8 cellular contexts compared by ENCODE assay signal in the genomic region with DNA sequence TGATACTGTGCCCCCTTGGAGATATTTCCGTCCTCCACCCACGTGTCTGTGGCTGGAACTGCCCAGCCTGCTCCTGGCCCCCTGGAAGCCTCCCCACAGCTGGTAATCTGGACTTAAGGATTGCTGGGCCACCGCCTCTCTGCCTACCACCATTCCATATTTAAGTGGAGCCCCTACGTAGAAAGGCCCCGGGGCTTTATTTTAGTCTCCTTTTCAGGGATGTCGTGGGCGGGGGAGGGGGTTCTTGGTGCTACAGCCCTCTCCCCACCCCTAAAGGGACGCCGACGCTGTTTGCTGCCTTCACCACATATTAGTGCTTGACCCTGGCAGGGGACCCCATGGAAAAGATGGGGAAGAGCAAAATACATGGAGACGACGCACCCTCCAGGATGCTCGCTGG. TPM values are rescaled to one million over a fixed set of nuclear protein-coding genes. Genes with fewer than 3 reads are reported as not detected.
DNase-seq lines count a peak whose midpoint lies in the region; ATAC-seq and TF ChIP-seq lines count a peak whose summit lies in the region.

No MANE protein-coding gene starts in this region.

- H3K27ac Mint-ChIP-seq in MCF 10A (ENCODE audit: low read depth, unreplicated experiment): peak overlapping the region; percentile 91

- H3K4me3 Mint-ChIP-seq in MCF 10A (ENCODE audit: unreplicated experiment): peak overlapping the region; percentile 89

- H3K9me3 Mint-ChIP-seq in MCF 10A (ENCODE audit: unreplicated experiment): no peaks in the 10 kb centered on the region

- no peak for DNase-seq in SK-N-SH
- no peak for DNase-seq in MCF 10A (ENCODE audit: unreplicated experiment)
- peak; percentile 56 for DNase-seq in mesenchymal stem cell
- no peak for DNase-seq in thyroid gland

- 66% methylated on average over 13 of the region's 13 CpGs for WGBS in SK-N-SH (ENCODE audit: low lambda C conversion rate)
- 36% methylated on average over 8 of the region's 13 CpGs for WGBS in mesenchymal stem cell
- 51 to 58% methylated on average over 13 of the region's 13 CpGs for WGBS in thyroid gland, 2 donors

- H3K9ac ChIP-seq in SK-N-SH: peak overlapping the region; percentile 62; the same call in 1 of the 2 replicates
- peak overlapping the region; percentile 93 for H3K9ac ChIP-seq in mesenchymal stem cell (ENCODE audit: low read length)

- H3F3A ChIP-seq in SK-N-SH (replicated peaks; ENCODE audit: insufficient read depth): peaks cover 37% of the 10 kb centered on the region

- H3K36me3 Mint-ChIP-seq in MCF 10A (ENCODE audit: insufficient read depth, unreplicated experiment): peaks cover 83% of the 10 kb centered on the region

- H3K79me2 ChIP-seq in SK-N-SH (ENCODE audit: insufficient read depth): peaks cover 19% of the 10 kb centered on the region

- H3K4ac ChIP-seq in mesenchymal stem cell (ENCODE audit: low read depth in 1 of 2, low read length in 2 of 2): peak overlapping the region; percentile 96

- H3K27me3 Mint-ChIP-seq in MCF 10A (ENCODE audit: insufficient read depth, unreplicated experiment): no peaks in the 10 kb centered on the region

- no TSS peak for BruUV-seq in MCF 10A (replicated peaks; lab: Mats Ljungman, UMichigan)

- no peak for TF ChIP-seq POLR2A in thyroid gland (IDR thresholded peaks at IDR 0.05)

- TF ChIP-seq EP300 in SK-N-SH (IDR thresholded peaks at IDR 0.05; ENCODE audit: borderline replicate concordance in 1 of 2, low read depth in 1 of 2, low read length in 1 of 2): no peak

- H3K18ac ChIP-seq in mesenchymal stem cell (ENCODE audit: low read depth in 1 of 2, low read length in 2 of 2): peak overlapping the region; percentile 88 to 96

- H3K4me1 ChIP-seq in SK-N-SH (ENCODE audit: control insufficient read depth in 1 of 2, insufficient read depth in 2 of 2, low read depth in 1 of 2, low read length in 1 of 2) (peaks cover 12 to 14% of the 10 kb centered on the region in 2 experiments; a peak in 1 of 4 replicates), mesenchymal stem cell (ENCODE audit: control insufficient read depth, insufficient read depth, low read depth, low read length) (peaks cover 28% of the 10 kb centered on the region), thyroid gland (peaks cover 21 to 34% of the 10 kb centered on the region in 2 donors)

- H4K91ac ChIP-seq in mesenchymal stem cell (ENCODE audit: low read length): peak overlapping the region; percentile 97

- H3K9me2 ChIP-seq in SK-N-SH: no peaks in the 10 kb centered on the region

- H3K4me1 Mint-ChIP-seq in MCF 10A (ENCODE audit: insufficient read depth, unreplicated experiment): no peaks in the 10 kb centered on the region

- H2BK15ac ChIP-seq in mesenchymal stem cell (ENCODE audit: low read depth, poor library complexity, severe bottlenecking): peak overlapping the region; percentile 94

- peak overlapping the region; percentile 75 to 79 for H2BK12ac ChIP-seq in mesenchymal stem cell (ENCODE audit: low read length in 2 of 2)

- CTCF ChIA-PET in SK-N-SH (lab: Yijun Ruan, JAX) (interaction anchor here (0.6 to 17.6 kb wide), 20 partner anchors 8 to 471 kb away, joined by 3 to 475 read pairs (median 4); partner anchors contain the start of genes EHD2 and NAPA), MCF 10A (lab: Yijun Ruan, JAX) (interaction anchor here (0.9 to 7.1 kb wide), 4 partner anchors 19 to 36 kb away, joined by 4 to 78 read pairs (median 6); partner anchors contain the start of gene EHD2)

- POLR2A ChIA-PET in SK-N-SH (lab: Yijun Ruan, JAX) (interaction anchor here (0.8 to 1.2 kb wide), 2 partner anchors 20 to 30 kb away, joined by 5 to 7 read pairs; partner anchors contain the start of gene EHD2), MCF 10A (lab: Yijun Ruan, JAX) (interaction anchor here (0.7 to 9.5 kb wide), 7 partner anchors 8 to 409 kb away, joined by 3 to 259 read pairs (median 5); partner anchors contain the start of genes EHD2 and NAPA)

- H2AK5ac ChIP-seq in mesenchymal stem cell (ENCODE audit: low read length, severe bottlenecking): peak overlapping the region; percentile 99

- TF ChIP-seq RAD21 in SK-N-SH (IDR thresholded peaks at IDR 0.05; ENCODE audit: low read length): no peak

- H2BK120ac ChIP-seq in mesenchymal stem cell (ENCODE audit: low read depth, low read length): peak overlapping the region; percentile 93

- no peak overlapping the region for H3K23ac ChIP-seq in mesenchymal stem cell (ENCODE audit: low read length in 2 of 2)

- TF ChIP-seq CTCF in SK-N-SH (IDR thresholded peaks at IDR 0.05) (no peak), MCF 10A (IDR thresholded peaks at IDR 0.05; ENCODE audit: unreplicated experiment) (no peak), thyroid gland (IDR thresholded peaks at IDR 0.05) (no peak)

- H3K79me1 ChIP-seq in mesenchymal stem cell (replicated peaks; ENCODE audit: low read length, poor library complexity, severe bottlenecking): peaks cover 18% of the 10 kb centered on the region

- H3K4me3 ChIP-seq in SK-N-SH (ENCODE audit: low read depth in 2 of 2, low read length in 1 of 2) (no peak overlapping the region; a peak in 1 of 4 replicates), mesenchymal stem cell (ENCODE audit: insufficient read depth in 1 of 2, low read depth in 1 of 2, low read length in 2 of 2) (no peak overlapping the region), thyroid gland (replicated peaks in 1 of 3) (no peak overlapping the region)

- ATAC-seq in SK-N-SH treated with all-trans-retinoic acid at 6 μM for 48 hours: no peak
- ATAC-seq in activated CD4-positive, CD25-positive, alpha-beta regulatory T cell treated with anti-CD3 and anti-CD28 coated beads, Interleukin-2, amount 50 U/mL, for 24 hours: no peak
- ATAC-seq in HG02852 (IDR thresholded peaks at IDR 0.05; ENCODE audit: unreplicated experiment): no peak
- no peak for ATAC-seq in HG03439 (IDR thresholded peaks at IDR 0.05; ENCODE audit: unreplicated experiment)

- H4K8ac ChIP-seq in mesenchymal stem cell (ENCODE audit: low read length): peak overlapping the region; percentile 95

- peak overlapping the region; percentile 51 to 97; a peak in 3 of 4 replicates for H3K27ac ChIP-seq in SK-N-SH (ENCODE audit: low read depth in 2 of 2, low read length in 1 of 2)
- peak overlapping the region; percentile 92 for H3K27ac ChIP-seq in mesenchymal stem cell (ENCODE audit: low read length, poor library complexity, severe bottlenecking)
- peak overlapping the region; percentile 99 for H3K27ac ChIP-seq in thyroid gland

- H3K36me3 ChIP-seq in SK-N-SH (replicated peaks in 1 of 2; ENCODE audit: control insufficient read depth in 1 of 2, insufficient read depth in 2 of 2, low read length in 1 of 2): peaks cover 4 to 40% of the 10 kb centered on the region in 2 experiments
- H3K36me3 ChIP-seq in mesenchymal stem cell (ENCODE audit: control insufficient read depth in 1 of 2, insufficient read depth in 2 of 2, low read depth in 1 of 2, low read length in 2 of 2): peaks cover 47 to 61% of the 10 kb centered on the region in 2 experiments
- H3K36me3 ChIP-seq in thyroid gland: peaks cover 0 to 16% of the 10 kb centered on the region in 2 donors

- peak overlapping the region in 1 of 2 experiments; percentile 88 for H3K14ac ChIP-seq in mesenchymal stem cell (ENCODE audit: low read length in 2 of 2)

- no peaks in the 10 kb centered on the region for H4K20me1 ChIP-seq in SK-N-SH (ENCODE audit: insufficient read depth)

- peak overlapping the region; percentile 73 for H3K4me2 ChIP-seq in SK-N-SH
- H3K4me2 ChIP-seq in mesenchymal stem cell (ENCODE audit: low read length, poor library complexity, severe bottlenecking): peak overlapping the region; percentile 59

- intact Hi-C loops in MCF 10A (cut with micrococcal nuclease) (loop anchor here (1.0 to 2.0 kb wide), 3 partner anchors 14 to 29 kb away; partner anchors contain the start of gene EHD2), thyroid gland (cut with DNase I) (no loop called here)

- H2AFZ ChIP-seq in SK-N-SH (ENCODE audit: low read depth) (no peak overlapping the region), mesenchymal stem cell (ENCODE audit: low read depth, low read length) (no peak overlapping the region)

- H3K9me3 ChIP-seq in SK-N-SH (no peaks in the 10 kb centered on the region), mesenchymal stem cell (ENCODE audit: control insufficient read depth, low read length) (no peaks in the 10 kb centered on the region), thyroid gland (no peaks in the 10 kb centered on the region)

- H3K27me3 ChIP-seq in SK-N-SH (ENCODE audit: insufficient read depth): no peaks in the 10 kb centered on the region
- H3K27me3 ChIP-seq in mesenchymal stem cell (ENCODE audit: control insufficient read depth in 1 of 2, insufficient read depth in 1 of 2, low read length in 2 of 2): no peaks in the 10 kb centered on the region
- no peaks in the 10 kb centered on the region for H3K27me3 ChIP-seq in thyroid gland

- H2BK5ac ChIP-seq in mesenchymal stem cell (ENCODE audit: low read depth, low read length, poor library complexity, severe bottlenecking): peak overlapping the region; percentile 74

TF ChIP-seq in SK-N-SH, 30 proteins besides CTCF, POLR2A, EP300 and RAD21 (continues in another document):
- no peak for TF ChIP-seq MEF2A (IDR thresholded peaks at IDR 0.05; ENCODE audit: borderline replicate concordance, low read depth)

TF ChIP-seq in SK-N-SH treated with all-trans-retinoic acid at 6 μM for 48 hours, 23 proteins besides CTCF, POLR2A, EP300 and RAD21:
- TF ChIP-seq ESRRG (CRISPR knock-in tag; IDR thresholded peaks at IDR 0.05) (no peak), ZNF565 (CRISPR knock-in tag; conservative IDR thresholded peaks at IDR 0.05; ENCODE audit: low read depth) (no peak)
TF ChIP-seq in SK-N-SH treated with all-trans-retinoic acid at 6 μM for 48 hours: peak in this region for 0.

RNA-seq across cellular contexts. Expression of gene NOP53, which starts 2.7 kb away (rescaled TPM):
- polyA plus RNA-seq in SK-N-SH (2012; rRNA removed): 198 and 275 TPM in 2 replicates
- polyA plus RNA-seq in SK-N-SH (2012; cell fraction: cytosol; rRNA removed): 210 and 240 TPM in 2 replicates
- polyA plus RNA-seq in SK-N-SH (2012; cell fraction: nucleus; rRNA removed): 139 and 241 TPM in 2 replicates
- total RNA-seq in MCF 10A (2022) (165 and 211 TPM in 2 replicates), thyroid gland (100 to 1,000 TPM; 278 to 531 (median 461) TPM)
- 245 TPM for polyA plus RNA-seq in mesenchymal stem cell (2013, experiment 1 of 2)
- polyA plus RNA-seq in mesenchymal stem cell (2013, experiment 2 of 2): 251 TPM

RNA-seq across cellular contexts. Expression of gene EHD2, which starts 29.4 kb away (rescaled TPM):
- polyA plus RNA-seq in SK-N-SH (2012; rRNA removed): 26.3 and 55.5 TPM in 2 replicates
- polyA plus RNA-seq in SK-N-SH (2012; cell fraction: cytosol; rRNA removed): 28.1 and 43.3 TPM in 2 replicates
- polyA plus RNA-seq in SK-N-SH (2012; cell fraction: nucleus; rRNA removed): 47.4 and 49.0 TPM in 2 replicates
- 88.8 and 104 TPM in 2 replicates for total RNA-seq in MCF 10A (2022)
- polyA plus RNA-seq in mesenchymal stem cell (2013, experiment 1 of 2): 340 TPM
- polyA plus RNA-seq in mesenchymal stem cell (2013, experiment 2 of 2): 325 TPM
- total RNA-seq in thyroid gland: 10 to 100 TPM; 41.9 to 48.0 (median 44.3) TPM

RNA-seq across cellular contexts. Expression of gene SELENOW, which starts 35.9 kb away (rescaled TPM):
- polyA plus RNA-seq in SK-N-SH (2012; rRNA removed): 316 and 335 TPM in 2 replicates
- polyA plus RNA-seq in SK-N-SH (2012; cell fraction: cytosol; rRNA removed): 276 and 313 TPM in 2 replicates
- 108 and 116 TPM in 2 replicates for polyA plus RNA-seq in SK-N-SH (2012; cell fraction: nucleus; rRNA removed)
- total RNA-seq in MCF 10A (2022): 93.5 and 115 TPM in 2 replicates
- 370 TPM for polyA plus RNA-seq in mesenchymal stem cell (2013, experiment 1 of 2)
- polyA plus RNA-seq in mesenchymal stem cell (2013, experiment 2 of 2): 374 TPM
- total RNA-seq in thyroid gland: 100 to 1,000 TPM; 256 to 919 (median 484) TPM
